ENCODE assay signal across 1 cellular context in genomic region chr11:124673333-124674167, GRCh38.
TF ChIP-seq lines count a peak whose summit lies in the region.

SIAE (minus strand) TSS chr11:124673739; CDS start chr11:124673708, 31 bp downstream.
SPA17 (plus strand) TSS chr11:124673904; CDS start chr11:124675265, 1,361 bp downstream.

TF ChIP-seq in SK-N-SH, 30 proteins besides CTCF, POLR2A, EP300 and RAD21 (continued from another document):
- TF ChIP-seq ZBTB33 (IDR thresholded peaks at IDR 0.05; ENCODE audit: borderline replicate concordance, low read depth) = peak; percentile 92
- TF ChIP-seq REST (IDR thresholded peaks at IDR 0.05; ENCODE audit: low read depth, low read length) = peak; percentile 9; the same call in 1 of the 2 replicates
- peak; percentile 68; the same call in 1 of the 2 replicates for TF ChIP-seq SIN3A (IDR thresholded peaks at IDR 0.05; ENCODE audit: borderline replicate concordance, low read depth, low read length)
- TF ChIP-seq POLR2AphosphoS5 (IDR thresholded peaks at IDR 0.05; ENCODE audit: low read depth, low read length) = peak; percentile 94
- no peak for TF ChIP-seq MEF2A (IDR thresholded peaks at IDR 0.05; ENCODE audit: borderline replicate concordance, low read depth)
- TF ChIP-seq FOXJ3 (CRISPR knock-in tag; IDR thresholded peaks at IDR 0.05) = no peak
- no peak for TF ChIP-seq JUND (IDR thresholded peaks at IDR 0.05)
- TF ChIP-seq GABPA (IDR thresholded peaks at IDR 0.05; ENCODE audit: low read depth) = peak; percentile 64
- no peak for TF ChIP-seq RCOR1 (IDR thresholded peaks at IDR 0.05; ENCODE audit: low read length)
- no peak for TF ChIP-seq EZH2phosphoT487 (IDR thresholded peaks at IDR 0.05; ENCODE audit: borderline replicate concordance, low read depth)
